1 cellular context compared by ENCODE assay signal in genomic region chr3:188153949-188154757, GRCh38.
TF ChIP-seq lines count a peak whose summit lies in the region.

Gene LPP, plus strand, starts transcription at chr3:188154157. Its CDS starts 251,964 bp downstream, at chr3:188406121.

TF ChIP-seq in HepG2, 621 proteins besides CTCF, POLR2A, EP300 and RAD21 (continued from another document and continues in another):
- TF ChIP-seq ZGPAT (CRISPR knock-in tag; IDR thresholded peaks at IDR 0.05) (peak; percentile 38; the same call in 1 of the 2 replicates), ZBTB26 (CRISPR knock-in tag; IDR thresholded peaks at IDR 0.05; ENCODE audit: borderline replicate concordance) (no peak; the same call in 1 of the 2 replicates), ZC3H4 (CRISPR knock-in tag; IDR thresholded peaks at IDR 0.05; ENCODE audit: borderline replicate concordance) (no peak), BHLHE40 (IDR thresholded peaks at IDR 0.05; ENCODE audit: low read length) (no peak), RBM22 (optimal IDR thresholded peaks at IDR 0.05; ENCODE audit: low read length) (no peak), GTF2F1 (IDR thresholded peaks at IDR 0.05; ENCODE audit: low read length) (no peak), YEATS2 (CRISPR knock-in tag; IDR thresholded peaks at IDR 0.05; ENCODE audit: borderline replicate concordance) (no peak), HINFP (CRISPR knock-in tag; IDR thresholded peaks at IDR 0.05; ENCODE audit: low read depth) (no peak), SIN3A (IDR thresholded peaks at IDR 0.05; ENCODE audit: borderline replicate concordance, low read depth, low read length) (peak; percentile 66; the same call in 1 of the 2 replicates), UBTF (CRISPR knock-in tag; IDR thresholded peaks at IDR 0.05) (peak; percentile 51; the same call in 1 of the 2 replicates), TFAP4 (IDR thresholded peaks at IDR 0.05; ENCODE audit: borderline replicate concordance, low read depth) (no peak), GPBP1L1 (CRISPR knock-in tag; IDR thresholded peaks at IDR 0.05) (no peak), NCOA5 (CRISPR knock-in tag; IDR thresholded peaks at IDR 0.05) (no peak), ZNF572 (CRISPR knock-in tag; IDR thresholded peaks at IDR 0.05) (no peak), GRHL1 (CRISPR knock-in tag; conservative IDR thresholded peaks at IDR 0.05) (no peak), ZNF225 (CRISPR knock-in tag; IDR thresholded peaks at IDR 0.05) (no peak), MAZ (IDR thresholded peaks at IDR 0.05; ENCODE audit: borderline replicate concordance, low read depth, low read length) (peak; percentile 19; the same call in 1 of the 2 replicates), MAZ (CRISPR knock-in tag; IDR thresholded peaks at IDR 0.05; ENCODE audit: low read depth) (peak; percentile 20; the same call in 1 of the 2 replicates), ZFAT (CRISPR knock-in tag; conservative IDR thresholded peaks at IDR 0.05) (no peak), FOSL2 (CRISPR knock-in tag; IDR thresholded peaks at IDR 0.05) (no peak), REPIN1 (CRISPR knock-in tag; IDR thresholded peaks at IDR 0.05; ENCODE audit: borderline replicate concordance, low read depth) (no peak), MEF2D (CRISPR knock-in tag; IDR thresholded peaks at IDR 0.05) (no peak), ZNF281 (CRISPR knock-in tag; IDR thresholded peaks at IDR 0.05; ENCODE audit: borderline replicate concordance) (peak; percentile 69), ELF3 (CRISPR knock-in tag; IDR thresholded peaks at IDR 0.05) (peak; percentile 44; the same call in 1 of the 2 replicates), ZBTB38 (CRISPR knock-in tag; IDR thresholded peaks at IDR 0.05) (peak; percentile 65), SETDB1 (CRISPR knock-in tag; IDR thresholded peaks at IDR 0.05; ENCODE audit: borderline replicate concordance) (no peak), DPF2 (CRISPR knock-in tag; IDR thresholded peaks at IDR 0.05; ENCODE audit: borderline replicate concordance, low read depth) (no peak), BCL3 (CRISPR knock-in tag; IDR thresholded peaks at IDR 0.05) (no peak), BRD4 (CRISPR knock-in tag; IDR thresholded peaks at IDR 0.05) (0 out of 2 replicates have a peak, but pooled peaks have one; percentile 67), ZNF530 (CRISPR knock-in tag; IDR thresholded peaks at IDR 0.05; ENCODE audit: low read depth) (no peak), ZNF276 (CRISPR knock-in tag; IDR thresholded peaks at IDR 0.05; ENCODE audit: low read depth) (no peak), ZNF350 (CRISPR knock-in tag; IDR thresholded peaks at IDR 0.05; ENCODE audit: borderline replicate concordance, low read depth) (no peak)
